In the genomic region with DNA sequence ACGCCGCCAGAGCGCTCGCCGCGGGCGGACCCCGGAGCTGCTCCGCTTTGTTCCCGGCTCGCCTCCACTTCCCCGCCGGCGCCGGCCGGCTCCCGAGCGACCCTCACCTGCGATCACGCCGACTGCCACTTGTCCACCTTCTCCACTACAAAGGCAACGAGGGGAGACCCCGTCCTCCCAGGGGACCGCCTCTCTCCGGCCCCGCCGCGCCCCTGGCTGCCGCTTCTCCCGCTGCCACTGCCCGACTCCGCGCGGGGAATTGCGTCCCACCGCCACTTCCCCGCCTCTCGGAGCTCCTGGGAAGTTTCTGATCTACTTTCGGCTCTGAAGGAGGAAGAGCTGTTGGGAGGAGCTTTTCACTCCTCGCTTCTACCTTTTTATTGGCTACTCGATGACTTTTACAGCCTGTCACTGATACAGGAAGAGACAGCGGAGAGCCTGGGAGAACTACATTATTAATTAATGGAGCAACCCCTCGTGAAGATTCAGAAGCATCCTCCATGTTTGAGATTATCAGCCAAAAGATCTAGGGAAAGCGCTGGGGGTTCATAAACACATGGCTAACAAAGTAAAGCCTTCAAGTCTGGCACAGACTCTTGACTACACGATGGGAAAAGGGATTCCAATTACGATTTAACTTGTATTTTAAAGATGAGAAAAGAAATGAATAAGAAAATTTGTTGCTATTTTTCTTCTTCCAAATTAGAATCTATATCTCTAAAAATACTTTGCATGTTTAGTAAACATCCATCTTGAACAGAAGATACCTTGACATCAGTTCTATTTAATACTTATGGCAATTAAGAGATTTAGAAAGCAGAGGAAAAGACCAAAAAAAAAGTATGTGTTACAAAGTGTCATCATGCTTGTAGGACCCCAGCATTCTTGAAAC, we compare ENCODE assay signal across 8 cellular contexts. TPM values are rescaled to one million over a fixed set of nuclear protein-coding genes. Genes with fewer than 3 reads are reported as not detected.
A peak's percentile ranks its signal among the peaks of the same experiment; 100 is the strongest.
DNase-seq lines count a peak whose midpoint lies in the region; ATAC-seq and TF ChIP-seq lines count a peak whose summit lies in the region.

A gene with protein sequence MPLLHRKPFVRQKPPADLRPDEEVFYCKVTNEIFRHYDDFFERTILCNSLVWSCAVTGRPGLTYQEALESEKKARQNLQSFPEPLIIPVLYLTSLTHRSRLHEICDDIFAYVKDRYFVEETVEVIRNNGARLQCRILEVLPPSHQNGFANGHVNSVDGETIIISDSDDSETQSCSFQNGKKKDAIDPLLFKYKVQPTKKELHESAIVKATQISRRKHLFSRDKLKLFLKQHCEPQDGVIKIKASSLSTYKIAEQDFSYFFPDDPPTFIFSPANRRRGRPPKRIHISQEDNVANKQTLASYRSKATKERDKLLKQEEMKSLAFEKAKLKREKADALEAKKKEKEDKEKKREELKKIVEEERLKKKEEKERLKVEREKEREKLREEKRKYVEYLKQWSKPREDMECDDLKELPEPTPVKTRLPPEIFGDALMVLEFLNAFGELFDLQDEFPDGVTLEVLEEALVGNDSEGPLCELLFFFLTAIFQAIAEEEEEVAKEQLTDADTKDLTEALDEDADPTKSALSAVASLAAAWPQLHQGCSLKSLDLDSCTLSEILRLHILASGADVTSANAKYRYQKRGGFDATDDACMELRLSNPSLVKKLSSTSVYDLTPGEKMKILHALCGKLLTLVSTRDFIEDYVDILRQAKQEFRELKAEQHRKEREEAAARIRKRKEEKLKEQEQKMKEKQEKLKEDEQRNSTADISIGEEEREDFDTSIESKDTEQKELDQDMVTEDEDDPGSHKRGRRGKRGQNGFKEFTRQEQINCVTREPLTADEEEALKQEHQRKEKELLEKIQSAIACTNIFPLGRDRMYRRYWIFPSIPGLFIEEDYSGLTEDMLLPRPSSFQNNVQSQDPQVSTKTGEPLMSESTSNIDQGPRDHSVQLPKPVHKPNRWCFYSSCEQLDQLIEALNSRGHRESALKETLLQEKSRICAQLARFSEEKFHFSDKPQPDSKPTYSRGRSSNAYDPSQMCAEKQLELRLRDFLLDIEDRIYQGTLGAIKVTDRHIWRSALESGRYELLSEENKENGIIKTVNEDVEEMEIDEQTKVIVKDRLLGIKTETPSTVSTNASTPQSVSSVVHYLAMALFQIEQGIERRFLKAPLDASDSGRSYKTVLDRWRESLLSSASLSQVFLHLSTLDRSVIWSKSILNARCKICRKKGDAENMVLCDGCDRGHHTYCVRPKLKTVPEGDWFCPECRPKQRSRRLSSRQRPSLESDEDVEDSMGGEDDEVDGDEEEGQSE (N-terminal part only) (minus strand): TSS at position 330 of the 892 bp plus-strand sequence. CDS start 756 bp downstream, outside the sequence.

- no peaks in the 10 kb centered on the region for H3K9me3 Mint-ChIP-seq in natural killer cell treated with Interleukin-12 subunit alpha and Interleukin-12 subunit beta and Interleukin-15 and Interleukin-18, amount 100 ng/mL, for 72 hours

- peak within 1 kb of the TSS; percentile 92 to 97 for H3K27ac Mint-ChIP-seq in natural killer cell treated with Interleukin-12 subunit alpha and Interleukin-12 subunit beta and Interleukin-15 and Interleukin-18, amount 100 ng/mL, for 72 hours

- peaks cover 24% of the 10 kb centered on the region in 2 donors for H3K4me1 Mint-ChIP-seq in natural killer cell treated with Interleukin-12 subunit alpha and Interleukin-12 subunit beta and Interleukin-15 and Interleukin-18, amount 100 ng/mL, for 72 hours (ENCODE audit: low read depth in 2 of 2)

- no peaks in the 10 kb centered on the region for H3K27me3 Mint-ChIP-seq in natural killer cell treated with Interleukin-12 subunit alpha and Interleukin-12 subunit beta and Interleukin-15 and Interleukin-18, amount 100 ng/mL, for 72 hours

- H3K4me3 Mint-ChIP-seq in natural killer cell treated with Interleukin-12 subunit alpha and Interleukin-12 subunit beta and Interleukin-15 and Interleukin-18, amount 100 ng/mL, for 72 hours, result peak within 1 kb of the TSS; percentile 96

- DNase-seq in Daoy (ENCODE audit: low read depth), result peak; percentile 89
- DNase-seq in Kasumi-1 (lab: John Stamatoyannopoulos, UW), result peak; percentile 97 to 98
- DNase-seq in RKO (ENCODE audit: low spot score), result peak; percentile 93
- DNase-seq in activated T-helper 9 cell treated with anti-CD3 and anti-CD28 coated beads, Interleukin-2, amount 50 U/mL, for 16 hours (ENCODE audit: low read depth), result peak; percentile 21
- peak; percentile 85 for DNase-seq in fibroblast of the aortic adventitia (ENCODE audit: low read depth)
- DNase-seq in natural killer cell treated with Interleukin-12 subunit alpha and Interleukin-12 subunit beta and Interleukin-15 and Interleukin-18, amount 100 ng/mL, for 72 hours (ENCODE audit: low spot score), result peak; percentile 65
- DNase-seq in stromal cell of bone marrow (ENCODE audit: low read depth), result peak; percentile 79

- ATAC-seq in GM21825 (IDR thresholded peaks at IDR 0.05; ENCODE audit: unreplicated experiment), result peak; percentile 37
- ATAC-seq in natural killer cell treated with Interleukin-12 subunit alpha and Interleukin-12 subunit beta and Interleukin-15 and Interleukin-18, amount 100 ng/mL, for 72 hours, result peak; percentile 3 to 18

- TF ChIP-seq CTCF in fibroblast of the aortic adventitia (IDR thresholded peaks at IDR 0.05; ENCODE audit: insufficient read depth, low read length), result peak; percentile 29

- peak within 1 kb of the TSS; percentile 84 for H3K4me3 ChIP-seq in fibroblast of the aortic adventitia (ENCODE audit: low read depth, low read length)

- no peaks in the 10 kb centered on the region for H3K36me3 Mint-ChIP-seq in natural killer cell treated with Interleukin-12 subunit alpha and Interleukin-12 subunit beta and Interleukin-15 and Interleukin-18, amount 100 ng/mL, for 72 hours

RNA-seq across cellular contexts. Expression of the gene that starts here (rescaled TPM):
- total RNA-seq in Daoy (2014; rRNA removed; shearing (Covaris generic)), result 46.0 and 81.9 TPM in 2 replicates
- total RNA-seq in fibroblast of the aortic adventitia (ENCODE audit: low replicate concordance), result 21.7 and 32.4 TPM in 2 replicates
- 10 to 100 TPM; 88.3 to 93.6 TPM for total RNA-seq in natural killer cell treated with Interleukin-12 subunit alpha and Interleukin-12 subunit beta and Interleukin-15 and Interleukin-18, amount 100 ng/mL, for 72 hours

Comparison
In these comparisons a context has a peak if more than half of its experiments do, and no peak if none do; other contexts are left out.
1. Peak in every context shown above with its lines: DNase-seq, ATAC-seq and H3K4me3 ChIP-seq.
2. DNase-seq: peak in every context shown above with its lines; median percentile 98 in Kasumi-1; 93 in RKO; 89 in Daoy; 85 in fibroblast of the aortic adventitia; 79 in stromal cell of bone marrow; 65 in natural killer cell treated with Interleukin-12 subunit alpha and Interleukin-12 subunit beta and Interleukin-15 and Interleukin-18, amount 100 ng/mL, for 72 hours; 21 in activated T-helper 9 cell treated with anti-CD3 and anti-CD28 coated beads, Interleukin-2, amount 50 U/mL, for 16 hours.